ENCODE assay signal across 32 cellular contexts in genomic region chr7:279821-280220, GRCh38. TPM values are rescaled to one million over a fixed set of nuclear protein-coding genes. Genes with fewer than 3 reads are reported as not detected.
"Had no signal": no experiment of that assay in that cellular context is flagged by ENCODE, and none has a peak within 500 bp of the region (broad histone marks: within the 10 kb centered on the region; RNA-seq: fewer than 3 reads in every experiment).

No MANE protein-coding gene starts in this region.

- H3K36me3 ChIP-seq: ascending aorta, breast epithelium, cardiac muscle cell, esophagus muscularis mucosa, gastrocnemius medialis had no signal

- H3K9me3 ChIP-seq: ascending aorta, esophagus muscularis mucosa, gastrocnemius medialis had no signal

- ATAC-seq: activated CD4-positive, alpha-beta T cell treated with anti-CD3 and anti-CD28 coated beads for 36 hours; activated CD8-positive, alpha-beta memory T cell treated with anti-CD3 and anti-CD28 coated beads, Interleukin-2, amount 10 ng/mL, durations not matched to agents 7 days and 5 days; activated CD8-positive, alpha-beta T cell treated with anti-CD3 and anti-CD28 coated beads, Interleukin-2, amount 10 ng/mL, durations not matched to agents 7 days and 5 days; activated naive CD4-positive, alpha-beta T cell treated with anti-CD3 and anti-CD28 coated beads, Interleukin-2, amount 50 U/mL, for 72 hours; effector memory CD8-positive, alpha-beta T cell; foreskin keratinocyte; gastrocnemius medialis had no signal

- H3K27ac ChIP-seq: ascending aorta, breast epithelium, cardiac muscle cell, coronary artery, dorsolateral prefrontal cortex, esophagus muscularis mucosa, foreskin keratinocyte, gastrocnemius medialis had no signal

- H3K27me3 ChIP-seq: ascending aorta, breast epithelium had no signal

- H3K4me1 ChIP-seq: ascending aorta, breast epithelium, esophagus muscularis mucosa, foreskin keratinocyte, gastrocnemius medialis had no signal

- H3K4me3 ChIP-seq: ascending aorta, breast epithelium, cardiac muscle cell, coronary artery, dorsolateral prefrontal cortex, esophagus muscularis mucosa, gastrocnemius medialis had no signal

- DNase-seq: activated CD4-positive, alpha-beta memory T cell treated with anti-CD3 and anti-CD28 coated beads for 36 hours; activated CD4-positive, alpha-beta T cell treated with anti-CD3 and anti-CD28 coated beads for 36 hours; activated CD4-positive, alpha-beta T cell treated with anti-CD3 and anti-CD28 coated beads, Interleukin-2, amount 10 ng/mL, durations not matched to agents 24 days and 14 days; activated CD4-positive, CD25-positive, alpha-beta regulatory T cell; activated CD4-positive, CD25-positive, alpha-beta regulatory T cell treated with anti-CD3 and anti-CD28 coated beads, Interleukin-2, amount 50 U/mL, for 72 hours; activated CD8-positive, alpha-beta memory T cell treated with anti-CD3 and anti-CD28 coated beads, Interleukin-2, amount 10 ng/mL, durations not matched to agents 7 days and 5 days; activated CD8-positive, alpha-beta memory T cell treated with anti-CD3 and anti-CD28 coated beads, Interleukin-2, amount 50 U/mL, for 4 hours; activated CD8-positive, alpha-beta T cell treated with anti-CD3 and anti-CD28 coated beads, Interleukin-2, amount 10 ng/mL, durations not matched to agents 7 days and 5 days; activated effector memory CD4-positive, alpha-beta T cell treated with anti-CD3 and anti-CD28 coated beads, Interleukin-2, amount 50 U/mL, for 16 hours; activated naive CD4-positive, alpha-beta T cell treated with anti-CD3 and anti-CD28 coated beads for 36 hours; activated naive CD8-positive, alpha-beta T cell treated with anti-CD3 and anti-CD28 coated beads, Interleukin-2, amount 10 ng/mL, durations not matched to agents 7 days and 5 days; activated T-cell treated with anti-CD3 and anti-CD28 coated beads, Interleukin-2, amount 50 U/mL, for 1 hour; activated T-cell treated with anti-CD3 and anti-CD28 coated beads, Interleukin-2, amount 50 U/mL, for 48 hours; central memory CD4-positive, alpha-beta T cell; cerebellar nuclear complex; effector CD4-positive, alpha-beta T cell; effector memory CD8-positive, alpha-beta T cell; erythroblast; foreskin keratinocyte; gastrocnemius medialis; T-helper 2 cell had no signal

RNA-seq across cellular contexts. Expression of gene FOXL3, which starts 10.1 kb away (rescaled TPM):
- total RNA-seq: activated CD4-positive, alpha-beta memory T cell treated with anti-CD3 and anti-CD28 coated beads for 36 hours; activated CD4-positive, alpha-beta T cell treated with anti-CD3 and anti-CD28 coated beads for 36 hours; activated CD4-positive, alpha-beta T cell treated with anti-CD3 and anti-CD28 coated beads, Interleukin-2, amount 10 ng/mL, durations not matched to agents 24 days and 14 days; activated CD8-positive, alpha-beta memory T cell treated with anti-CD3 and anti-CD28 coated beads for 36 hours; activated CD8-positive, alpha-beta memory T cell treated with anti-CD3 and anti-CD28 coated beads, Interleukin-2, amount 10 ng/mL, durations not matched to agents 7 days and 5 days; activated CD8-positive, alpha-beta T cell treated with anti-CD3 and anti-CD28 coated beads, Interleukin-2, amount 10 ng/mL, durations not matched to agents 7 days and 5 days; activated naive CD4-positive, alpha-beta T cell treated with anti-CD3 and anti-CD28 coated beads for 36 hours; activated naive CD4-positive, alpha-beta T cell treated with anti-CD3 and anti-CD28 coated beads, Interleukin-2, amount 50 U/mL, for 72 hours; activated naive CD8-positive, alpha-beta T cell treated with anti-CD3 and anti-CD28 coated beads, Interleukin-2, amount 10 ng/mL, durations not matched to agents 7 days and 5 days; activated T-helper 1 cell treated with anti-CD3 and anti-CD28 coated beads, Interleukin-12 subunit alpha, Interleukin-12 subunit beta, Interleukin-2, Interleukin-4 antibody, amounts not matched to agents 30 ng/mL and 10 ng/mL and 1 ng/mL, durations not matched to agents 14 hours and 24 hours and 36 hours; activated T-helper 2 cell treated with anti-CD3 and anti-CD28 coated beads, Interferon-gamma antibody, Interleukin-2, Interleukin-4, amounts not matched to agents 10 μg/mL and 5 μg/mL and 100 μg/mL, durations not matched to agents 14 hours and 24 hours and 36 hours; ascending aorta; breast epithelium; cardiac muscle cell; esophagus muscularis mucosa; foreskin keratinocyte; gastrocnemius medialis; T-helper 1 cell treated with Interleukin-12 subunit alpha and Interleukin-12 subunit beta and Interleukin-4 antibody, amounts not matched to agents 30 ng/mL and 1 ng/mL, for 36 hours had no signal
